In genomic region chr12:12887471-12887870, GRCh38 we compare ENCODE assay signal across 1 cellular context.
TF ChIP-seq lines count a peak whose summit lies in the region.

No MANE protein-coding gene starts in this region.

TF ChIP-seq in H1, 55 proteins besides CTCF, POLR2A, EP300 and RAD21 (continued from another document):
- no peak for TF ChIP-seq GABPA (IDR thresholded peaks at IDR 0.05; ENCODE audit: borderline replicate concordance, insufficient read depth, low read length)
- no peak for TF ChIP-seq PHF8 (conservative IDR thresholded peaks at IDR 0.05; ENCODE audit: low read depth, low read length)
- TF ChIP-seq EGR1 (IDR thresholded peaks at IDR 0.05; ENCODE audit: borderline replicate concordance, low read depth, low read length) = no peak
- TF ChIP-seq TAF7 (optimal IDR thresholded peaks at IDR 0.05; ENCODE audit: borderline replicate concordance, low read depth, low read length) = no peak
- TF ChIP-seq TCF12 (IDR thresholded peaks at IDR 0.05; ENCODE audit: low read depth, low read length) = no peak
- TF ChIP-seq ASH2L (IDR thresholded peaks at IDR 0.05; ENCODE audit: low read length) = no peak
